16 cellular contexts compared by ENCODE assay signal in the genomic region with DNA sequence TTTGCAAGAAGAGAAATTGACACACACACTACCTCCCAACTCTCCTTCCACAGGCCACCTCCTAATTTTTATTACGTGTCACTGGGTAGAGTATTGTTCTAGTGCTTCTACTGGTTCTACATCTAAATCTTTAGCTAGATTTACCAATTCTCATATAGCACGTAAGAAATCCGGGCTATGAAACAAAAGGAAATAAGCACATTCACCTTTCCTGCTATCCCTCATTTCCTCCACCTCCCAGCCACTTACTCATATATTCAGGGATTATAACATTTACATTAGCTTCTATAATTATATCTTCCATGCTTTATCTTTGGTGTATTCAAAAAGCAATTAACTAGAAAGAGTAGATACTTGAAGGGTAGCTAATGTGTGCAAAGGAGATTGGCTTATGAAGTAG. TPM values are rescaled to one million over a fixed set of nuclear protein-coding genes. Genes with fewer than 3 reads are reported as not detected.
DNase-seq lines count a peak whose midpoint lies in the region; ATAC-seq, FAIRE-seq and TF ChIP-seq lines count a peak whose summit lies in the region.
"Had no signal": no experiment of that assay in that cellular context is flagged by ENCODE, and none has a peak within 500 bp of the region (broad histone marks: within the 10 kb centered on the region; RNA-seq: fewer than 3 reads in every experiment).

No MANE protein-coding gene starts in this region.

- H3K36me3 ChIP-seq in Panc1 (ENCODE audit: control insufficient read depth, insufficient read depth, low read length): no peaks in the 10 kb centered on the region

- peak overlapping the region; percentile 86 for H3K27ac ChIP-seq in Panc1 (ENCODE audit: low read length)

- FAIRE-seq in H54 (lab: Jason Lieb, UNC): no peak
- FAIRE-seq: islet of Langerhans, urothelium cell line had no signal

- BruUV-seq in Panc1 (replicated peaks; lab: Mats Ljungman, UMichigan): no TSS peak

- H3K27me3 ChIP-seq in Panc1 (ENCODE audit: control insufficient read depth, insufficient read depth, low read length): no peaks in the 10 kb centered on the region

- H3K4me1 Mint-ChIP-seq in activated naive CD4-positive, alpha-beta T cell treated with anti-CD3 and anti-CD28 coated beads, Interleukin-2, amount 50 U/mL, for 24 hours: peaks cover 82% of the 10 kb centered on the region
- peaks cover 86% of the 10 kb centered on the region for H3K4me1 Mint-ChIP-seq in stimulated activated naive CD8-positive, alpha-beta T cell treated with anti-CD3 and anti-CD28 coated beads, Interleukin-15, amount 100 ng/mL, for 72 hours

- peaks cover 6% of the 10 kb centered on the region for H3K9me3 Mint-ChIP-seq in activated naive CD4-positive, alpha-beta T cell treated with anti-CD3 and anti-CD28 coated beads, Interleukin-2, amount 50 U/mL, for 24 hours
- no peaks in the 10 kb centered on the region for H3K9me3 Mint-ChIP-seq in stimulated activated naive CD8-positive, alpha-beta T cell treated with anti-CD3 and anti-CD28 coated beads, Interleukin-15, amount 100 ng/mL, for 72 hours

- no peak overlapping the region for H3K4me3 ChIP-seq in Panc1 (ENCODE audit: low read depth in 2 of 2, low read length in 2 of 2)

- no peak for DNase-seq in activated naive CD4-positive, alpha-beta T cell treated with Interleukin-2 at 50 U/mL for 16 hours
- DNase-seq in Panc1 (ENCODE audit: low read depth, low spot score) (no peak), dermis blood vessel endothelial cell (peak; percentile 39), H54 (ENCODE audit: insufficient read length, low spot score) (no peak), NK-92 (lab: John Stamatoyannopoulos, UW; ENCODE audit: unreplicated experiment) (no peak), AG20443 (ENCODE audit: low spot score) (no peak)
- DNase-seq in stimulated activated naive CD8-positive, alpha-beta T cell treated with anti-CD3 and anti-CD28 coated beads, Interleukin-15, amount 100 ng/mL, for 72 hours: no peak
- DNase-seq: AML-193, aorta, KBM-7, NCI-H1436 treated with DMSO at 0.1 percent for 48 hours, NCI-H524, T-helper 9 cell had no signal

- no peak for TF ChIP-seq CTCF in Panc1 (IDR thresholded peaks at IDR 0.05)

- in situ Hi-C loops in Panc1 (cut with HindIII; ENCODE audit: low pct_unique_long_range_greater_than_20kb, low sequenced_read_pairs): no loop called here

- CTCF ChIA-PET in Panc1 (lab: Charles Lee): no interaction called here

- no peaks in the 10 kb centered on the region for H3K9me3 ChIP-seq in Panc1 (ENCODE audit: control insufficient read depth, insufficient read depth, low read depth, low read length)

- H3K4me3 Mint-ChIP-seq in activated naive CD4-positive, alpha-beta T cell treated with anti-CD3 and anti-CD28 coated beads, Interleukin-2, amount 50 U/mL, for 24 hours: peak overlapping the region; percentile 73
- H3K4me3 Mint-ChIP-seq in stimulated activated naive CD8-positive, alpha-beta T cell treated with anti-CD3 and anti-CD28 coated beads, Interleukin-15, amount 100 ng/mL, for 72 hours: peak overlapping the region; percentile 52 to 74

- H3K27ac Mint-ChIP-seq in activated naive CD4-positive, alpha-beta T cell treated with anti-CD3 and anti-CD28 coated beads, Interleukin-2, amount 50 U/mL, for 24 hours: peak overlapping the region; percentile 92
- peak overlapping the region; percentile 59 to 94 for H3K27ac Mint-ChIP-seq in stimulated activated naive CD8-positive, alpha-beta T cell treated with anti-CD3 and anti-CD28 coated beads, Interleukin-15, amount 100 ng/mL, for 72 hours

- ATAC-seq in Panc1: no peak
- ATAC-seq in stimulated activated naive CD8-positive, alpha-beta T cell treated with anti-CD3 and anti-CD28 coated beads, Interleukin-15, amount 100 ng/mL, for 72 hours: no peak

- POLR2A ChIA-PET in Panc1 (lab: Charles Lee): interaction anchor here (1.2 kb wide), 1 partner anchor 38 kb away, joined by 3 read pairs; no protein-coding TSS in a partner anchor

- peaks cover 16% of the 10 kb centered on the region for H3K36me3 Mint-ChIP-seq in activated naive CD4-positive, alpha-beta T cell treated with anti-CD3 and anti-CD28 coated beads, Interleukin-2, amount 50 U/mL, for 24 hours

- peaks cover 93% of the 10 kb centered on the region for H3K4me1 ChIP-seq in Panc1 (ENCODE audit: control insufficient read depth, insufficient read depth, low read length)

- intact Hi-C loops in Panc1 (cut with micrococcal nuclease; ENCODE audit: unreplicated experiment): loop anchor here (5.0 kb wide), 1 partner anchor 35 kb away; no protein-coding TSS in a partner anchor

- H3K27me3 Mint-ChIP-seq in activated naive CD4-positive, alpha-beta T cell treated with anti-CD3 and anti-CD28 coated beads, Interleukin-2, amount 50 U/mL, for 24 hours: no peaks in the 10 kb centered on the region
- no peaks in the 10 kb centered on the region for H3K27me3 Mint-ChIP-seq in stimulated activated naive CD8-positive, alpha-beta T cell treated with anti-CD3 and anti-CD28 coated beads, Interleukin-15, amount 100 ng/mL, for 72 hours

- TF ChIP-seq POLR2A in H54 (IDR thresholded peaks at IDR 0.05; ENCODE audit: low read depth, low read length): no peak

RNA-seq across cellular contexts. Expression of gene USP12, which starts 39.7 kb away (rescaled TPM):
- total RNA-seq in Panc1 (2021; ENCODE audit: unreplicated experiment): 82.0 TPM
- 36.1 TPM for polyA plus RNA-seq in Panc1 (2012; ENCODE audit: insufficient read length)
- 32.3 and 39.7 TPM in 2 replicates for total RNA-seq in dermis blood vessel endothelial cell
